10 cellular contexts compared by ENCODE assay signal in genomic region chr17:17191346-17191792, GRCh38. TPM values are rescaled to one million over a fixed set of nuclear protein-coding genes. Genes with fewer than 3 reads are reported as not detected.
A peak's percentile ranks its signal among the peaks of the same experiment; 100 is the strongest.
DNase-seq lines count a peak whose midpoint lies in the region; ATAC-seq and TF ChIP-seq lines count a peak whose summit lies in the region.
"Had no signal": no experiment of that assay in that cellular context is flagged by ENCODE, and none has a peak within 500 bp of the region (broad histone marks: within the 10 kb centered on the region; RNA-seq: fewer than 3 reads in every experiment).

No MANE protein-coding gene starts in this region.

- no peak for TF ChIP-seq EP300 in gastroesophageal sphincter (IDR thresholded peaks at IDR 0.05)

- ATAC-seq in gastroesophageal sphincter (peak; percentile 73), HG03520 (IDR thresholded peaks at IDR 0.05; ENCODE audit: unreplicated experiment) (no peak)

- no peak for TF ChIP-seq POLR2A in gastroesophageal sphincter (IDR thresholded peaks at IDR 0.05)

- H3K27me3 ChIP-seq in gastroesophageal sphincter = no peaks in the 10 kb centered on the region

- H3K4me1 ChIP-seq in gastroesophageal sphincter = peaks cover 0 to 50% (median 20%) of the 10 kb centered on the region in 3 donors

- 0 to 33% methylated on average over 1 of the region's 11 CpGs for WGBS in gastroesophageal sphincter (ENCODE audit: low coverage in 1 of 2), 2 donors

- H3K36me3 ChIP-seq in gastroesophageal sphincter = peaks cover 0 to 24% of the 10 kb centered on the region in 2 donors

- TF ChIP-seq CTCF in gastroesophageal sphincter (IDR thresholded peaks at IDR 0.05) = no peak

- peak overlapping the region; percentile 10 to 89 (median 76) for H3K27ac ChIP-seq in gastroesophageal sphincter

- no peaks in the 10 kb centered on the region for H3K9me3 ChIP-seq in gastroesophageal sphincter

- no peak overlapping the region for H3K4me3 ChIP-seq in gastroesophageal sphincter

- DNase-seq in Daoy (ENCODE audit: low read depth) (peak; percentile 45), SW 1271 (lab: John Stamatoyannopoulos, UW) (peak; percentile 85 to 89), renal cortical epithelial cell (ENCODE audit: low read depth) (peak; percentile 47), MV-4-11 (lab: John Stamatoyannopoulos, UW) (no peak), epidermal melanocyte (ENCODE audit: insufficient read length, low spot score) (no peak)
- no peak for DNase-seq in activated naive CD4-positive, alpha-beta T cell treated with Interleukin-2 at 50 U/mL for 16 hours
- DNase-seq: DMS 273 treated with DMSO at 0.1 percent for 48 hours, hippocampal formation had no signal

RNA-seq across cellular contexts. Expression of gene PLD6, which starts 14.8 kb away (rescaled TPM):
- 0.95 and 3.0 TPM in 2 replicates for total RNA-seq in Daoy (2014; rRNA removed; shearing (Covaris generic))
- total RNA-seq in gastroesophageal sphincter (10 to 100 TPM in 2 of 4 donors, 1 to 10 TPM in 2; 7.1 to 20.7 (median 9.3) TPM), renal cortical epithelial cell (1.9 and 3.5 TPM in 2 replicates)

RNA-seq across cellular contexts. Expression of gene FLCN, which starts 45.6 kb away (rescaled TPM):
- 18.2 and 19.7 TPM in 2 replicates for total RNA-seq in Daoy (2014; rRNA removed; shearing (Covaris generic))
- total RNA-seq in gastroesophageal sphincter = 10 to 100 TPM; 24.8 to 91.5 (median 46.6) TPM
- total RNA-seq in renal cortical epithelial cell = 37.7 and 40.7 TPM in 2 replicates

Comparison
In these comparisons a context has a peak if more than half of its experiments do, and no peak if none do; other contexts are left out.
1. DNase-seq: peak in Daoy (single experiment), SW 1271 (2 of 2) and renal cortical epithelial cell (single experiment); none in MV-4-11 (single experiment), epidermal melanocyte (single experiment) and activated naive CD4-positive, alpha-beta T cell treated with Interleukin-2 at 50 U/mL for 16 hours (single experiment).